In the genomic region with DNA sequence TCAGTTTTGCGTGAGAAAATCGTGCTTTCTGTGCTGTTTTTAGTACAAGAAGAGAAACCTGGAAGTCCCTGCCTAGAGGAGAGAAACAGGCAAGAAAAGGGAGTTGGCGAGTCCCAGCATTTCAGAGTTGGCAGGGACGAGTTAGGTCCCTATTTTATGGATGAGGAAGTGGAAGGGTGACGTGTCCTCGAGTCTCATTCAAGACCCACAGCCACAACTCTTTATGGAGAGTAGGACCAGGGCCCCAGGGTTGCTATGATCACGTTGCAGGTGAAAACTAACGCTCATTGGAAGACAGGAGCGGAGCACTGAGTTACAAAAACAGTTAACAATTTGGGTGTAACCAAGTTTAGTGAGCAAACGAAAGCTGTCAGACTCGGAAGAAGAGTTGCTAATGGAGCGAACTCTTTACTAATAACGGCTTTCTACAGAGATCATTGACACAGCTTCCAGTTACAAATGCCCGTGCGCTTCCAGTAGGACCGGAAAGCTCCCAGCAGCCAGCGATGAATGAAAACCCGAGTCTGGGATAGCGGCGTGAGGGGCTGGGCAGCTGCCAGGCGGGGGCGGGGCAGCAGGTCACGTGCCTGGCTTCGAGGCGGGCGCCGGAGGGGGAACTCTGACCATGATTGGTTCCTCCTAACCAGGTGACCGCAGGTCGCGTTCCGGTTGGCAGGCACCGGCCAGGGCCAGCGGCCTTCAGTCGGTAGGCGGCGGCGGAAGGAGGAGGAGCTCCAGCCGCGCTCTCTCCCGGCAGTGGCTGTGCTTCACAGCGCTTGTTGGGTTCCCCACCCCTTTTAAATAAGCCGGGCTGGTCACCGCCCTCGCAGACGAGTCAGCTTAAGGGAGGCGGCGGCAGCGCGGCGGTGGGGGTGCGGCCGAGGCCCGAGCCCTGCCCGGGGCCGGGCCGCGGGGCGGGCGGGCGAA, we compare ENCODE assay signal across 1 cellular context.
A peak's percentile ranks its signal among the peaks of the same experiment; 100 is the strongest.
TF ChIP-seq lines count a peak whose summit lies in the region.

A gene (plus strand): TSS at position 827 of the 927 bp plus-strand sequence. CDS start 257 bp downstream, outside the sequence.

TF ChIP-seq in K562, 482 proteins besides CTCF, POLR2A, EP300 and RAD21 (continued from another document and continues in another):
- TF ChIP-seq, protein P1, sequence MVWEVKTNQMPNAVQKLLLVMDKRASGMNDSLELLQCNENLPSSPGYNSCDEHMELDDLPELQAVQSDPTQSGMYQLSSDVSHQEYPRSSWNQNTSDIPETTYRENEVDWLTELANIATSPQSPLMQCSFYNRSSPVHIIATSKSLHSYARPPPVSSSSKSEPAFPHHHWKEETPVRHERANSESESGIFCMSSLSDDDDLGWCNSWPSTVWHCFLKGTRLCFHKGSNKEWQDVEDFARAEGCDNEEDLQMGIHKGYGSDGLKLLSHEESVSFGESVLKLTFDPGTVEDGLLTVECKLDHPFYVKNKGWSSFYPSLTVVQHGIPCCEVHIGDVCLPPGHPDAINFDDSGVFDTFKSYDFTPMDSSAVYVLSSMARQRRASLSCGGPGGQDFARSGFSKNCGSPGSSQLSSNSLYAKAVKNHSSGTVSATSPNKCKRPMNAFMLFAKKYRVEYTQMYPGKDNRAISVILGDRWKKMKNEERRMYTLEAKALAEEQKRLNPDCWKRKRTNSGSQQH (CRISPR knock-in tag; IDR thresholded peaks at IDR 0.05) = peak; percentile 81; the same call in 1 of the 2 replicates
- TF ChIP-seq, protein P2, sequence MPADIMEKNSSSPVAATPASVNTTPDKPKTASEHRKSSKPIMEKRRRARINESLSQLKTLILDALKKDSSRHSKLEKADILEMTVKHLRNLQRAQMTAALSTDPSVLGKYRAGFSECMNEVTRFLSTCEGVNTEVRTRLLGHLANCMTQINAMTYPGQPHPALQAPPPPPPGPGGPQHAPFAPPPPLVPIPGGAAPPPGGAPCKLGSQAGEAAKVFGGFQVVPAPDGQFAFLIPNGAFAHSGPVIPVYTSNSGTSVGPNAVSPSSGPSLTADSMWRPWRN (IDR thresholded peaks at IDR 0.05; ENCODE audit: low read depth) = 0 out of 2 replicates have a peak, but pooled peaks have one; percentile 35
- TF ChIP-seq TARDBP (IDR thresholded peaks at IDR 0.05) (no peak), NFIC (IDR thresholded peaks at IDR 0.05) (peak; percentile 92), FOSL1 (tag; conservative IDR thresholded peaks at IDR 0.05) (peak; percentile 28; the same call in 1 of the 2 replicates), POLR2AphosphoS5 (IDR thresholded peaks at IDR 0.05; ENCODE audit: control insufficient read depth, insufficient read depth, low read depth, low read length) (peak; percentile 75), XRCC4 (IDR thresholded peaks at IDR 0.05; ENCODE audit: extremely low read depth, insufficient read depth, insufficient read length) (no peak), GABPB1 (CRISPR knock-in tag; IDR thresholded peaks at IDR 0.05) (peak; percentile 31; the same call in 1 of the 2 replicates), L3MBTL2 (IDR thresholded peaks at IDR 0.05) (0 out of 2 replicates have a peak, but pooled peaks have one; percentile 24), RAD51 (IDR thresholded peaks at IDR 0.05; ENCODE audit: borderline replicate concordance, low read depth) (peak; percentile 98), MAZ (CRISPR knock-in tag; conservative IDR thresholded peaks at IDR 0.05 in 1 of 2, IDR thresholded peaks at IDR 0.05 in 1 of 2) (peak; percentile 14 to 54; a peak in 3 of 4 replicates), FOXK2 (conservative IDR thresholded peaks at IDR 0.05 in 1 of 2, IDR thresholded peaks at IDR 0.05 in 1 of 2; ENCODE audit: low read depth in 2 of 2) (peak in 1 of 2 experiments; percentile 77; a peak in 1 of 4 replicates), SRF (CRISPR knock-in tag; IDR thresholded peaks at IDR 0.05) (no peak), BHLHE40 (IDR thresholded peaks at IDR 0.05; ENCODE audit: low read length) (peak; percentile 92), POLR2H (tag; IDR thresholded peaks at IDR 0.05; ENCODE audit: low read depth) (peak; percentile 69), KDM5B (IDR thresholded peaks at IDR 0.05; ENCODE audit: insufficient replicate concordance, low read depth, low read length) (peak; percentile 64), MYC (IDR thresholded peaks at IDR 0.05; ENCODE audit: low read depth, low read length) (peak; percentile 48; the same call in 1 of the 2 replicates), MYC (CRISPR knock-in tag; IDR thresholded peaks at IDR 0.05; ENCODE audit: borderline replicate concordance, low read depth) (no peak), GABPA (tag; conservative IDR thresholded peaks at IDR 0.05; ENCODE audit: low read depth) (peak; percentile 37; the same call in 1 of the 2 replicates)
- TF ChIP-seq, protein P3, sequence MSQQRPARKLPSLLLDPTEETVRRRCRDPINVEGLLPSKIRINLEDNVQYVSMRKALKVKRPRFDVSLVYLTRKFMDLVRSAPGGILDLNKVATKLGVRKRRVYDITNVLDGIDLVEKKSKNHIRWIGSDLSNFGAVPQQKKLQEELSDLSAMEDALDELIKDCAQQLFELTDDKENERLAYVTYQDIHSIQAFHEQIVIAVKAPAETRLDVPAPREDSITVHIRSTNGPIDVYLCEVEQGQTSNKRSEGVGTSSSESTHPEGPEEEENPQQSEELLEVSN (IDR thresholded peaks at IDR 0.05; ENCODE audit: borderline replicate concordance in 1 of 2, extremely low read depth in 1 of 2, insufficient read depth in 1 of 2, insufficient read length in 1 of 2, low read depth in 1 of 2, low read length in 1 of 2, poor library complexity in 1 of 2, severe bottlenecking in 1 of 2) = peak in 1 of 2 experiments; percentile 67
- TF ChIP-seq, protein P4, sequence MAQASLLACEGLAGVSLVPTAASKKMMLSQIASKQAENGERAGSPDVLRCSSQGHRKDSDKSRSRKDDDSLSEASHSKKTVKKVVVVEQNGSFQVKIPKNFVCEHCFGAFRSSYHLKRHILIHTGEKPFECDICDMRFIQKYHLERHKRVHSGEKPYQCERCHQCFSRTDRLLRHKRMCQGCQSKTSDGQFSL (CRISPR knock-in tag; IDR thresholded peaks at IDR 0.05) = no peak
- TF ChIP-seq, protein P4 (tag; IDR thresholded peaks at IDR 0.05) = peak in 1 of 2 experiments; percentile 59; a peak in 1 of 4 replicates
- TF ChIP-seq, protein P5, sequence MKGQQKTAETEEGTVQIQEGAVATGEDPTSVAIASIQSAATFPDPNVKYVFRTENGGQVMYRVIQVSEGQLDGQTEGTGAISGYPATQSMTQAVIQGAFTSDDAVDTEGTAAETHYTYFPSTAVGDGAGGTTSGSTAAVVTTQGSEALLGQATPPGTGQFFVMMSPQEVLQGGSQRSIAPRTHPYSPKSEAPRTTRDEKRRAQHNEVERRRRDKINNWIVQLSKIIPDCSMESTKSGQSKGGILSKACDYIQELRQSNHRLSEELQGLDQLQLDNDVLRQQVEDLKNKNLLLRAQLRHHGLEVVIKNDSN (CRISPR knock-in tag; IDR thresholded peaks at IDR 0.05) = peak; percentile 97
- TF ChIP-seq, protein P6, sequence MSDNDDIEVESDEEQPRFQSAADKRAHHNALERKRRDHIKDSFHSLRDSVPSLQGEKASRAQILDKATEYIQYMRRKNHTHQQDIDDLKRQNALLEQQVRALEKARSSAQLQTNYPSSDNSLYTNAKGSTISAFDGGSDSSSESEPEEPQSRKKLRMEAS (CRISPR knock-in tag; IDR thresholded peaks at IDR 0.05) = peak; percentile 36; the same call in 1 of the 2 replicates
- TF ChIP-seq, protein P7, sequence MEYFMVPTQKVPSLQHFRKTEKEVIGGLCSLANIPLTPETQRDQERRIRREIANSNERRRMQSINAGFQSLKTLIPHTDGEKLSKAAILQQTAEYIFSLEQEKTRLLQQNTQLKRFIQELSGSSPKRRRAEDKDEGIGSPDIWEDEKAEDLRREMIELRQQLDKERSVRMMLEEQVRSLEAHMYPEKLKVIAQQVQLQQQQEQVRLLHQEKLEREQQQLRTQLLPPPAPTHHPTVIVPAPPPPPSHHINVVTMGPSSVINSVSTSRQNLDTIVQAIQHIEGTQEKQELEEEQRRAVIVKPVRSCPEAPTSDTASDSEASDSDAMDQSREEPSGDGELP (CRISPR knock-in tag; IDR thresholded peaks at IDR 0.05; ENCODE audit: borderline replicate concordance) = peak; percentile 65
- TF ChIP-seq, protein P8, sequence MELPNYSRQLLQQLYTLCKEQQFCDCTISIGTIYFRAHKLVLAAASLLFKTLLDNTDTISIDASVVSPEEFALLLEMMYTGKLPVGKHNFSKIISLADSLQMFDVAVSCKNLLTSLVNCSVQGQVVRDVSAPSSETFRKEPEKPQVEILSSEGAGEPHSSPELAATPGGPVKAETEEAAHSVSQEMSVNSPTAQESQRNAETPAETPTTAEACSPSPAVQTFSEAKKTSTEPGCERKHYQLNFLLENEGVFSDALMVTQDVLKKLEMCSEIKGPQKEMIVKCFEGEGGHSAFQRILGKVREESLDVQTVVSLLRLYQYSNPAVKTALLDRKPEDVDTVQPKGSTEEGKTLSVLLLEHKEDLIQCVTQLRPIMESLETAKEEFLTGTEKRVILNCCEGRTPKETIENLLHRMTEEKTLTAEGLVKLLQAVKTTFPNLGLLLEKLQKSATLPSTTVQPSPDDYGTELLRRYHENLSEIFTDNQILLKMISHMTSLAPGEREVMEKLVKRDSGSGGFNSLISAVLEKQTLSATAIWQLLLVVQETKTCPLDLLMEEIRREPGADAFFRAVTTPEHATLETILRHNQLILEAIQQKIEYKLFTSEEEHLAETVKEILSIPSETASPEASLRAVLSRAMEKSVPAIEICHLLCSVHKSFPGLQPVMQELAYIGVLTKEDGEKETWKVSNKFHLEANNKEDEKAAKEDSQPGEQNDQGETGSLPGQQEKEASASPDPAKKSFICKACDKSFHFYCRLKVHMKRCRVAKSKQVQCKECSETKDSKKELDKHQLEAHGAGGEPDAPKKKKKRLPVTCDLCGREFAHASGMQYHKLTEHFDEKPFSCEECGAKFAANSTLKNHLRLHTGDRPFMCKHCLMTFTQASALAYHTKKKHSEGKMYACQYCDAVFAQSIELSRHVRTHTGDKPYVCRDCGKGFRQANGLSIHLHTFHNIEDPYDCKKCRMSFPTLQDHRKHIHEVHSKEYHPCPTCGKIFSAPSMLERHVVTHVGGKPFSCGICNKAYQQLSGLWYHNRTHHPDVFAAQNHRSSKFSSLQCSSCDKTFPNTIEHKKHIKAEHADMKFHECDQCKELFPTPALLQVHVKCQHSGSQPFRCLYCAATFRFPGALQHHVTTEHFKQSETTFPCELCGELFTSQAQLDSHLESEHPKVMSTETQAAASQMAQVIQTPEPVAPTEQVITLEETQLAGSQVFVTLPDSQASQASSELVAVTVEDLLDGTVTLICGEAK (IDR thresholded peaks at IDR 0.05) = no peak
- TF ChIP-seq, protein P8 (CRISPR knock-in tag; IDR thresholded peaks at IDR 0.05) = no peak
- TF ChIP-seq, protein P9, sequence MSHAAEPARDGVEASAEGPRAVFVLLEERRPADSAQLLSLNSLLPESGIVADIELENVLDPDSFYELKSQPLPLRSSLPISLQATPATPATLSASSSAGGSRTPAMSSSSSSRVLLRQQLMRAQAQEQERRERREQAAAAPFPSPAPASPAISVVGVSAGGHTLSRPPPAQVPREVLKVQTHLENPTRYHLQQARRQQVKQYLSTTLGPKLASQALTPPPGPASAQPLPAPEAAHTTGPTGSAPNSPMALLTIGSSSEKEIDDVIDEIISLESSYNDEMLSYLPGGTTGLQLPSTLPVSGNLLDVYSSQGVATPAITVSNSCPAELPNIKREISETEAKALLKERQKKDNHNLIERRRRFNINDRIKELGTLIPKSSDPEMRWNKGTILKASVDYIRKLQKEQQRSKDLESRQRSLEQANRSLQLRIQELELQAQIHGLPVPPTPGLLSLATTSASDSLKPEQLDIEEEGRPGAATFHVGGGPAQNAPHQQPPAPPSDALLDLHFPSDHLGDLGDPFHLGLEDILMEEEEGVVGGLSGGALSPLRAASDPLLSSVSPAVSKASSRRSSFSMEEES (CRISPR knock-in tag; IDR thresholded peaks at IDR 0.05) = peak; percentile 98
- TF ChIP-seq, protein P10, sequence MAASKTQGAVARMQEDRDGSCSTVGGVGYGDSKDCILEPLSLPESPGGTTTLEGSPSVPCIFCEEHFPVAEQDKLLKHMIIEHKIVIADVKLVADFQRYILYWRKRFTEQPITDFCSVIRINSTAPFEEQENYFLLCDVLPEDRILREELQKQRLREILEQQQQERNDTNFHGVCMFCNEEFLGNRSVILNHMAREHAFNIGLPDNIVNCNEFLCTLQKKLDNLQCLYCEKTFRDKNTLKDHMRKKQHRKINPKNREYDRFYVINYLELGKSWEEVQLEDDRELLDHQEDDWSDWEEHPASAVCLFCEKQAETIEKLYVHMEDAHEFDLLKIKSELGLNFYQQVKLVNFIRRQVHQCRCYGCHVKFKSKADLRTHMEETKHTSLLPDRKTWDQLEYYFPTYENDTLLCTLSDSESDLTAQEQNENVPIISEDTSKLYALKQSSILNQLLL (CRISPR knock-in tag; IDR thresholded peaks at IDR 0.05; ENCODE audit: borderline replicate concordance) = no peak
- TF ChIP-seq, protein P11, sequence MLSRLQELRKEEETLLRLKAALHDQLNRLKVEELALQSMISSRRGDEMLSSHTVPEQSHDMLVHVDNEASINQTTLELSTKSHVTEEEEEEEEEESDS (CRISPR knock-in tag; IDR thresholded peaks at IDR 0.05) = no peak
